21 cellular contexts compared by ENCODE assay signal in genomic region chrX:12673487-12673886, GRCh38.
DNase-seq lines count a peak whose midpoint lies in the region; ATAC-seq, FAIRE-seq and TF ChIP-seq lines count a peak whose summit lies in the region.
"Had no signal": no experiment of that assay in that cellular context is flagged by ENCODE, and none has a peak within 500 bp of the region (broad histone marks: within the 10 kb centered on the region; RNA-seq: fewer than 3 reads in every experiment).

No MANE protein-coding gene starts in this region.

- H3K36me3 ChIP-seq in bronchial epithelial cell (ENCODE audit: control insufficient read depth, insufficient read depth, low read length) (no peaks in the 10 kb centered on the region), suprapubic skin (no peaks in the 10 kb centered on the region)

- no peak overlapping the region for H3K27ac ChIP-seq in suprapubic skin
- no peak overlapping the region for H3K27ac ChIP-seq in foreskin keratinocyte
- no peak overlapping the region for H3K27ac ChIP-seq in caudate nucleus (ENCODE audit: low read depth, low read length)
- H3K27ac ChIP-seq: GM23248 had no signal

- ATAC-seq in foreskin keratinocyte: no peak
- ATAC-seq: GM12878, HCT116 had no signal

- H3K4me1 ChIP-seq in suprapubic skin (no peaks in the 10 kb centered on the region), foreskin keratinocyte (no peaks in the 10 kb centered on the region)

- TF ChIP-seq POLR2A in suprapubic skin (IDR thresholded peaks at IDR 0.05): no peak

- no peaks in the 10 kb centered on the region for H3K9me3 ChIP-seq in suprapubic skin

- DNase-seq in EH (ENCODE audit: low read depth): peak; percentile 19
- peak; percentile 2 for DNase-seq in EL
- DNase-seq in NCI-H69 (lab: John Stamatoyannopoulos, UW): peak; percentile 2
- no peak for DNase-seq in bronchial epithelial cell (ENCODE audit: low read depth)
- no peak for DNase-seq in suprapubic skin (ENCODE audit: low spot score in 2 of 2)
- no peak for DNase-seq in NCI-H524 (lab: John Stamatoyannopoulos, UW)
- DNase-seq in foreskin keratinocyte: no peak
- DNase-seq in caudate nucleus (lab: John Stamatoyannopoulos, UW): no peak
- DNase-seq: C1 segment of cervical spinal cord; Calu3; CD4-positive, alpha-beta memory T cell; COR-L47; DMS53; DMS79 treated with DMSO at 0.1 percent for 48 hours; GDM1; GM23248; H7 had no signal

- H3K4me3 ChIP-seq in bronchial epithelial cell (ENCODE audit: low read depth, low read length) (no peak overlapping the region), suprapubic skin (no peak overlapping the region)
- H3K4me3 ChIP-seq: GM12878, GM23248 had no signal

- FAIRE-seq in bronchial epithelial cell (lab: Jason Lieb, UNC): peak; percentile 96
- FAIRE-seq: GM12878, GM19239, H1 had no signal

- TF ChIP-seq CTCF in bronchial epithelial cell (IDR thresholded peaks at IDR 0.05; ENCODE audit: insufficient read depth, low read length, severe bottlenecking) (no peak), suprapubic skin (IDR thresholded peaks at IDR 0.05) (no peak), foreskin keratinocyte (conservative IDR thresholded peaks at IDR 0.05) (no peak)

- 49% methylated on average over 2 of the region's 2 CpGs for WGBS in suprapubic skin

- TF ChIP-seq EP300 in suprapubic skin (IDR thresholded peaks at IDR 0.05): no peak

- no peaks in the 10 kb centered on the region for H3K27me3 ChIP-seq in bronchial epithelial cell (ENCODE audit: control insufficient read depth, insufficient read depth, low read length)
- H3K27me3 ChIP-seq in suprapubic skin: no peaks in the 10 kb centered on the region
- no peaks in the 10 kb centered on the region for H3K27me3 ChIP-seq in foreskin keratinocyte

Comparison
In these comparisons a context has a peak if more than half of its experiments do, and no peak if none do; other contexts are left out.
1. DNase-seq: peak in EH (single experiment), EL (single experiment) and NCI-H69 (single experiment); none in bronchial epithelial cell (single experiment), suprapubic skin (0 of 2), NCI-H524 (0 of 2), foreskin keratinocyte (0 of 2) and caudate nucleus (0 of 61).